ENCODE assay signal across 26 cellular contexts in the genomic region with DNA sequence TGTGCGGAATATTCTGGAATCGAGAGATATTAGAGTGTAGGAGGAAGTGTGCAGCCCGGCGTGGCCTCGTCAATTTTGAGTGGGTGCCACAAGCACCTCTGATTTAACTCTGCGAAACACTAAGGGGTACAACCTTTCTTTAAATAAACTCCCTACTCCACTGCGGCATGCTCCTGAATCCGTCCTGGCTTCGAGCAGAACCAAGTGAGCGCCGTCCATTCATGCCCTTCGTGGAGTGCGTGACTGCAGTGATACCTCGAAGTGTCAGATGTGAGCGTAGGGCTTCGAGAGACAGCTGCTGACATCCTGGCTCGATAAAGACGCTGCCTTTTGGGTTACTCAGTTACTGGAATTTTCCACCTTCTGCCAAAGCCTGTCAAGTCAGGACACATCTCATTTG.
A peak's percentile ranks its signal among the peaks of the same experiment; 100 is the strongest.
DNase-seq lines count a peak whose midpoint lies in the region; ATAC-seq, FAIRE-seq and TF ChIP-seq lines count a peak whose summit lies in the region.
"Had no signal": no experiment of that assay in that cellular context is flagged by ENCODE, and none has a peak within 500 bp of the region (broad histone marks: within the 10 kb centered on the region; RNA-seq: fewer than 3 reads in every experiment).

No MANE protein-coding gene starts in this region.

- H4K5ac ChIP-seq in H1 (ENCODE audit: insufficient read length, low read depth, low read length): no peak overlapping the region

- H3K27me3 Mint-ChIP-seq in endothelial cell (ENCODE audit: unreplicated experiment): peaks cover 3% of the 10 kb centered on the region
- H3K27me3 Mint-ChIP-seq: CD4-positive, alpha-beta T cell had no signal

- no peak for FAIRE-seq in H1 (lab: Jason Lieb, UNC)
- FAIRE-seq: A549, D721Med, GM12878, GM19239, H54 had no signal

- no peak overlapping the region for H3K18ac ChIP-seq in H1 (ENCODE audit: extremely low read depth, low read length)

- H4K20me1 ChIP-seq in H1 (replicated peaks in 1 of 2; ENCODE audit: control insufficient read depth in 1 of 2, insufficient read depth in 2 of 2, low read length in 2 of 2): no peaks in the 10 kb centered on the region
- H4K20me1 ChIP-seq: BLaER1 treated with 17β-estradiol and CSF1 and Interleukin-3, amounts not matched to agents 10 nM and 100 nM had no signal

- H4K8ac ChIP-seq in H1 (ENCODE audit: extremely low read depth, insufficient read depth, low read length): no peak overlapping the region

- no peak overlapping the region for H3K27ac Mint-ChIP-seq in activated naive CD4-positive, alpha-beta T cell treated with anti-CD3 and anti-CD28 coated beads, Interleukin-2, amount 50 U/mL, for 72 hours
- no peak overlapping the region for H3K27ac Mint-ChIP-seq in endothelial cell (ENCODE audit: unreplicated experiment)
- H3K27ac Mint-ChIP-seq: CD14-positive monocyte; CD4-positive, alpha-beta T cell; CD8-positive, alpha-beta memory T cell; GM23338; HFFc6 had no signal

- H2BK20ac ChIP-seq in H1 (ENCODE audit: low read length): no peak overlapping the region

- peaks cover 4% of the 10 kb centered on the region; the same call in 1 of the 2 replicates for H3K23me2 ChIP-seq in H1 (ENCODE audit: low read depth, low read length)

- no peak overlapping the region for H3K4me2 ChIP-seq in H1 (ENCODE audit: insufficient read depth in 1 of 2, low read depth in 2 of 2, low read length in 2 of 2)
- H3K4me2 ChIP-seq: A549; BLaER1 treated with 17β-estradiol and CSF1 and Interleukin-3, amounts not matched to agents 10 nM and 100 nM; GM23338 had no signal

- no peak overlapping the region for H2BK15ac ChIP-seq in H1 (ENCODE audit: low read length)

- WGBS in H1 (ENCODE audit: extremely low coverage in 1 of 2, insufficient coverage in 1 of 2, insufficient read length in 1 of 2, insufficient replicate concordance in 2 of 2, low coverage in 1 of 2, low lambda C conversion rate in 2 of 2, missing lambda C conversion rate in 1 of 2), 2 experiments: 95% methylated on average over 18 of the region's 18 CpGs; no CpG with 5 or more reads in 1 of the 2 experiments

- DNase-seq in RPMI7951 (ENCODE audit: low read depth) (peak; percentile 29), H1 (ENCODE audit: low read depth in 1 of 2, low spot score in 2 of 2) (no peak), mesenteric fat pad (ENCODE audit: low spot score) (peak; percentile 64), T-helper 9 cell (no peak), endothelial cell (ENCODE audit: low spot score) (no peak)
- no peak for DNase-seq in activated naive CD4-positive, alpha-beta T cell treated with anti-CD3 and anti-CD28 coated beads, Interleukin-2, amount 50 U/mL, for 72 hours (ENCODE audit: low spot score in 2 of 2)
- DNase-seq: 8988T; ACHN; AML-193; BE2C; CD4-positive, alpha-beta T cell; CD8-positive, alpha-beta memory T cell; DMS 273 treated with DMSO at 0.1 percent for 48 hours; DMS79; EL; GDM1; HFFc6 had no signal

- H3K56ac ChIP-seq in H1 (replicated peaks; ENCODE audit: insufficient read length, low read depth, low read length): no peak overlapping the region

- no peak overlapping the region for H4K91ac ChIP-seq in H1 (replicated peaks; ENCODE audit: insufficient read length, low read length)

- no peak overlapping the region for H2AK5ac ChIP-seq in H1 (ENCODE audit: low read depth, low read length)

- H2BK120ac ChIP-seq in H1 (replicated peaks; ENCODE audit: low read depth, low read length): no peak overlapping the region

- peaks cover 0 to 5% (median 0%) of the 10 kb centered on the region in 4 experiments; a peak in 2 of 7 replicates for H3K4me1 ChIP-seq in H1 (replicated peaks in 1 of 4; ENCODE audit: control insufficient read depth in 3 of 4, insufficient read depth in 4 of 4, low read length in 3 of 4)
- H3K4me1 ChIP-seq: A549, BE2C, HAP-1 had no signal

- no peaks in the 10 kb centered on the region for H3K27me3 ChIP-seq in H1 (replicated peaks in 1 of 4; ENCODE audit: control insufficient read depth in 3 of 4, extremely low read depth in 1 of 4, insufficient read depth in 3 of 4, low read length in 3 of 4)
- H3K27me3 ChIP-seq: BE2C; BLaER1 treated with 17β-estradiol and CSF1 and Interleukin-3, amounts not matched to agents 10 nM and 100 nM had no signal

- no peak overlapping the region for H2AFZ ChIP-seq in H1 (ENCODE audit: low read length)
- H2AFZ ChIP-seq: GM23338 had no signal

- no peak overlapping the region for H3K14ac ChIP-seq in H1 (ENCODE audit: insufficient read length)

- CTCF ChIA-PET in H1 (lab: Charles Lee; ENCODE audit: partially characterized antibody): interaction anchor here (0.5 to 0.8 kb wide), 2 partner anchors 54 to 170 kb away, joined by 3 read pairs; no protein-coding TSS in a partner anchor

- no peak for ATAC-seq in activated naive CD4-positive, alpha-beta T cell treated with anti-CD3 and anti-CD28 coated beads, Interleukin-2, amount 50 U/mL, for 72 hours
- ATAC-seq: A549, GM12878, GM23338 had no signal

- no peaks in the 10 kb centered on the region for H3K36me3 ChIP-seq in H1 (ENCODE audit: control insufficient read depth in 2 of 4, insufficient read depth in 4 of 4, low read length in 3 of 4)
- H3K36me3 ChIP-seq: BE2C; BLaER1 treated with 17β-estradiol and CSF1 and Interleukin-3, amounts not matched to agents 10 nM and 100 nM; HAP-1 had no signal

- H3K4me1 Mint-ChIP-seq in endothelial cell (ENCODE audit: unreplicated experiment): peaks cover 5% of the 10 kb centered on the region
- H3K4me1 Mint-ChIP-seq: CD14-positive monocyte; CD8-positive, alpha-beta memory T cell had no signal

- H3K4me3 ChIP-seq in H1 (ENCODE audit: extremely low read depth in 1 of 4, insufficient read depth in 2 of 4, low read depth in 3 of 4, low read length in 4 of 4): no peak overlapping the region
- H3K4me3 ChIP-seq: A549; BLaER1 treated with 17β-estradiol and CSF1 and Interleukin-3, amounts not matched to agents 10 nM and 100 nM; GM12878; GM23338; HAP-1 had no signal

- H3K27ac ChIP-seq in H1 (ENCODE audit: low read depth, low read length): no peak overlapping the region
- H3K27ac ChIP-seq: A549; BLaER1 treated with 17β-estradiol and CSF1 and Interleukin-3, amounts not matched to agents 10 nM and 100 nM had no signal

- 0 out of 2 replicates have a peak overlapping the region, but pooled peaks have one; percentile 68 for H2BK12ac ChIP-seq in H1 (ENCODE audit: low read depth, low read length)

- no peaks in the 10 kb centered on the region for H3K79me2 ChIP-seq in H1 (ENCODE audit: control insufficient read depth in 1 of 2, insufficient read depth in 2 of 2, low read length in 2 of 2)

- TF ChIP-seq RAD21 in H1 (IDR thresholded peaks at IDR 0.05 in 1 of 2, conservative IDR thresholded peaks at IDR 0.05 in 1 of 2; ENCODE audit: low read depth in 2 of 2, low read length in 2 of 2): no peak

- no peak overlapping the region for H3K4ac ChIP-seq in H1 (replicated peaks; ENCODE audit: insufficient read length, low read depth, low read length)

- H3K36me3 Mint-ChIP-seq in activated naive CD4-positive, alpha-beta T cell treated with anti-CD3 and anti-CD28 coated beads, Interleukin-2, amount 50 U/mL, for 72 hours: no peaks in the 10 kb centered on the region
- H3K36me3 Mint-ChIP-seq in endothelial cell (ENCODE audit: low read depth, unreplicated experiment): no peaks in the 10 kb centered on the region
- H3K36me3 Mint-ChIP-seq: CD14-positive monocyte; CD8-positive, alpha-beta memory T cell had no signal

- H3K23ac ChIP-seq in H1 (ENCODE audit: insufficient read length): no peak overlapping the region

- H3K4me3 Mint-ChIP-seq in endothelial cell (ENCODE audit: unreplicated experiment): no peak overlapping the region
- H3K4me3 Mint-ChIP-seq: CD14-positive monocyte; CD4-positive, alpha-beta T cell; CD8-positive, alpha-beta memory T cell; GM23338; HFFc6 had no signal

- no peaks in the 10 kb centered on the region for H3K79me1 ChIP-seq in H1 (ENCODE audit: low read depth, low read length)

- no peak for TF ChIP-seq EP300 in H1 (IDR thresholded peaks at IDR 0.05; ENCODE audit: borderline replicate concordance in 1 of 2, low read depth in 2 of 2, low read length in 2 of 2)

- H3K9ac ChIP-seq in H1 (replicated peaks in 1 of 4; ENCODE audit: extremely low read depth in 1 of 4, low read depth in 3 of 4, low read length in 3 of 4): no peak overlapping the region
- H3K9ac ChIP-seq: BLaER1 treated with 17β-estradiol and CSF1 and Interleukin-3, amounts not matched to agents 10 nM and 100 nM had no signal

- peaks cover 0 to 4% of the 10 kb centered on the region in 2 donors for H3K9me3 Mint-ChIP-seq in activated naive CD4-positive, alpha-beta T cell treated with anti-CD3 and anti-CD28 coated beads, Interleukin-2, amount 50 U/mL, for 72 hours
- no peaks in the 10 kb centered on the region for H3K9me3 Mint-ChIP-seq in endothelial cell (ENCODE audit: unreplicated experiment)
- H3K9me3 Mint-ChIP-seq: CD4-positive, alpha-beta T cell had no signal

- TF ChIP-seq CTCF in H1 (IDR thresholded peaks at IDR 0.05; ENCODE audit: control extremely low read depth in 1 of 3, insufficient read depth in 1 of 3, low read depth in 1 of 3, low read length in 3 of 3) (no peak), endothelial cell (IDR thresholded peaks at IDR 0.05; ENCODE audit: unreplicated experiment) (no peak)

- no peak for TF ChIP-seq POLR2A in H1 (IDR thresholded peaks at IDR 0.05; ENCODE audit: control extremely low read depth in 1 of 2, low read depth in 2 of 2, low read length in 2 of 2)

- H2BK5ac ChIP-seq in H1 (ENCODE audit: low read depth, low read length): no peak overlapping the region

- POLR2A ChIA-PET in H1 (lab: Charles Lee; ENCODE audit: partially characterized antibody): no interaction called here

- no peaks in the 10 kb centered on the region for H3K9me3 ChIP-seq in H1 (ENCODE audit: insufficient read depth in 2 of 2, low read depth in 1 of 2, low read length in 1 of 2)
- H3K9me3 ChIP-seq: A549, BE2C, HAP-1 had no signal

TF ChIP-seq in H1, 55 proteins besides CTCF, POLR2A, EP300 and RAD21 (continues in another document):
- TF ChIP-seq POLR2AphosphoS5 (IDR thresholded peaks at IDR 0.05; ENCODE audit: low read depth, low read length) (no peak), CBX8 (IDR thresholded peaks at IDR 0.05; ENCODE audit: borderline replicate concordance, low read depth, low read length) (no peak), HDAC6 (IDR thresholded peaks at IDR 0.05; ENCODE audit: low read depth, low read length) (no peak), TBP (IDR thresholded peaks at IDR 0.05; ENCODE audit: low read depth, low read length) (no peak), SIRT6 (IDR thresholded peaks at IDR 0.05; ENCODE audit: low read length) (no peak), CHD2 (IDR thresholded peaks at IDR 0.05; ENCODE audit: low read length) (no peak), EGR1 (IDR thresholded peaks at IDR 0.05; ENCODE audit: borderline replicate concordance, low read depth, low read length) (no peak), POU5F1 (IDR thresholded peaks at IDR 0.05; ENCODE audit: low read depth, low read length) (no peak)
- TF ChIP-seq, protein P1, sequence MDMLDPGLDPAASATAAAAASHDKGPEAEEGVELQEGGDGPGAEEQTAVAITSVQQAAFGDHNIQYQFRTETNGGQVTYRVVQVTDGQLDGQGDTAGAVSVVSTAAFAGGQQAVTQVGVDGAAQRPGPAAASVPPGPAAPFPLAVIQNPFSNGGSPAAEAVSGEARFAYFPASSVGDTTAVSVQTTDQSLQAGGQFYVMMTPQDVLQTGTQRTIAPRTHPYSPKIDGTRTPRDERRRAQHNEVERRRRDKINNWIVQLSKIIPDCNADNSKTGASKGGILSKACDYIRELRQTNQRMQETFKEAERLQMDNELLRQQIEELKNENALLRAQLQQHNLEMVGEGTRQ (IDR thresholded peaks at IDR 0.05; ENCODE audit: low read length): no peak

Comparison
In these comparisons a context has a peak if more than half of its experiments do, and no peak if none do; other contexts are left out.
1. DNase-seq: peak in RPMI7951 (single experiment) and mesenteric fat pad (single experiment); none in H1 (0 of 2), activated naive CD4-positive, alpha-beta T cell treated with anti-CD3 and anti-CD28 coated beads, Interleukin-2, amount 50 U/mL, for 72 hours (0 of 2), T-helper 9 cell (single experiment) and endothelial cell (single experiment).